In genomic region chr5:72281430-72281763, GRCh38 we compare ENCODE assay signal across 1 cellular context.
TF ChIP-seq lines count a peak whose summit lies in the region.

No MANE protein-coding gene starts in this region.

TF ChIP-seq in SK-N-SH treated with all-trans-retinoic acid at 6 μM for 48 hours, 23 proteins besides CTCF, POLR2A, EP300 and RAD21 (continued from another document):
- TF ChIP-seq ZFP30 (CRISPR knock-in tag; IDR thresholded peaks at IDR 0.05) (no peak), TOX (CRISPR knock-in tag; IDR thresholded peaks at IDR 0.05; ENCODE audit: borderline replicate concordance) (no peak)
